ENCODE assay signal across 1 cellular context in the genomic region with DNA sequence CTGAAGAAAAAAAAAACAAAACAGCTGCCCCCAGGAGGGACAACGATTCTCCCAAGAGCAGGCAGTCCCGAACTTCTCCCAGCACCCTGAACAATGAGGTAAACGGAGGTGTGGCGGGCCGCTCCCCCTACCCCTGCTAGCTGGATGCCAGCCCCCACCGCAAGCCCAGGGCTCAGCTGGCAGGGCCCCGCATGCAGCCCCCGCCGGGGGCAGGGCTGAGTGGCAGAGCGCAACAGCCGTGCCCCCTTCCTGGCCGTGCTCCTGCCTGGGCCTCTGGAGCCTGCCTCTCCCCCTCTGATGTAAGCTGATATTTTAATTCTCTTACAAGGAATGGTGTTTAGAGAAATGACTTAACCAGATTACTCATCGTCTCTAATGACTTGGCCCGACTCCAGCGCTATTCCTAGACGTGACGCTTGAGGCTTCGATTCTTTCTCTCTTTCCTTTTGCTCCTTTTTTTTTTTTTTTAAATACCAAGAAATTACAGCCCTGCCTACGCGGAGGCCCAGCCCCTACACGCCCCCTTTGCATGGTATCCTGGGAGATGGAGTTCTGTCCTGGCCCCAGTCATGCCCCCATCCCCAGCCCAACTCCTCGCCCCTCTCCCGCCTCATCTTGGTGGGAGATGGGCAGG.
TF ChIP-seq lines count a peak whose summit lies in the region.

No MANE protein-coding gene starts in this region.

TF ChIP-seq in K562, 482 proteins besides CTCF, POLR2A, EP300 and RAD21 (continued from another document and continues in another):
- TF ChIP-seq, protein P1, sequence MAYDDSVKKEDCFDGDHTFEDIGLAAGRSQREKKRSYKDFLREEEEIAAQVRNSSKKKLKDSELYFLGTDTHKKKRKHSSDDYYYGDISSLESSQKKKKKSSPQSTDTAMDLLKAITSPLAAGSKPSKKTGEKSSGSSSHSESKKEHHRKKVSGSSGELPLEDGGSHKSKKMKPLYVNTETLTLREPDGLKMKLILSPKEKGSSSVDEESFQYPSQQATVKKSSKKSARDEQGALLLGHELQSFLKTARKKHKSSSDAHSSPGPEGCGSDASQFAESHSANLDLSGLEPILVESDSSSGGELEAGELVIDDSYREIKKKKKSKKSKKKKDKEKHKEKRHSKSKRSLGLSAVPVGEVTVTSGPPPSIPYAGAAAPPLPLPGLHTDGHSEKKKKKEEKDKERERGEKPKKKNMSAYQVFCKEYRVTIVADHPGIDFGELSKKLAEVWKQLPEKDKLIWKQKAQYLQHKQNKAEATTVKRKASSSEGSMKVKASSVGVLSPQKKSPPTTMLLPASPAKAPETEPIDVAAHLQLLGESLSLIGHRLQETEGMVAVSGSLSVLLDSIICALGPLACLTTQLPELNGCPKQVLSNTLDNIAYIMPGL (CRISPR knock-in tag; IDR thresholded peaks at IDR 0.05) = no peak
- TF ChIP-seq SRF (CRISPR knock-in tag; IDR thresholded peaks at IDR 0.05) (no peak), ZNF41 (CRISPR knock-in tag; conservative IDR thresholded peaks at IDR 0.05) (no peak), ZBTB17 (CRISPR knock-in tag; IDR thresholded peaks at IDR 0.05) (no peak), CCAR2 (IDR thresholded peaks at IDR 0.05; ENCODE audit: low read depth, low read length) (no peak), KLF1 (tag; IDR thresholded peaks at IDR 0.05) (no peak), NFATC3 (IDR thresholded peaks at IDR 0.05) (no peak), RBM39 (optimal IDR thresholded peaks at IDR 0.05; ENCODE audit: low read depth, low read length) (no peak), GABPA (tag; conservative IDR thresholded peaks at IDR 0.05; ENCODE audit: low read depth) (0 out of 2 replicates have a peak, but pooled peaks have one; percentile 17), ZNF12 (CRISPR knock-in tag; IDR thresholded peaks at IDR 0.05) (no peak), ZFX (CRISPR knock-in tag; IDR thresholded peaks at IDR 0.05) (peak; percentile 86), ZNF57 (CRISPR knock-in tag; IDR thresholded peaks at IDR 0.05) (no peak), KDM5B (IDR thresholded peaks at IDR 0.05; ENCODE audit: insufficient replicate concordance, low read depth, low read length) (no peak), SREBF1 (IDR thresholded peaks at IDR 0.05; ENCODE audit: borderline replicate concordance, low read depth, low read length) (no peak), NFRKB (IDR thresholded peaks at IDR 0.05; ENCODE audit: low read depth) (no peak), TAL1 (IDR thresholded peaks at IDR 0.05) (no peak), C11orf30 (IDR thresholded peaks at IDR 0.05; ENCODE audit: low read depth) (no peak), POLR2H (tag; IDR thresholded peaks at IDR 0.05; ENCODE audit: low read depth) (no peak), TAF7 (tag; IDR thresholded peaks at IDR 0.05) (no peak), EHMT2 (IDR thresholded peaks at IDR 0.05) (no peak), ZNF24 (IDR thresholded peaks at IDR 0.05) (no peak), RBM25 (IDR thresholded peaks at IDR 0.05; ENCODE audit: low read depth, low read length, severe bottlenecking) (no peak), FOXA3 (CRISPR knock-in tag; conservative IDR thresholded peaks at IDR 0.05 in 1 of 2, IDR thresholded peaks at IDR 0.05 in 1 of 2) (no peak), SP1 (CRISPR knock-in tag; IDR thresholded peaks at IDR 0.05) (peak; percentile 85), MAZ (CRISPR knock-in tag; conservative IDR thresholded peaks at IDR 0.05 in 1 of 2, IDR thresholded peaks at IDR 0.05 in 1 of 2) (no peak; a peak in 1 of 4 replicates), CREM (IDR thresholded peaks at IDR 0.05; ENCODE audit: low read depth) (peak; percentile 87), BHLHE40 (IDR thresholded peaks at IDR 0.05; ENCODE audit: low read length) (0 out of 2 replicates have a peak, but pooled peaks have one; percentile 30), FOXK2 (conservative IDR thresholded peaks at IDR 0.05 in 1 of 2, IDR thresholded peaks at IDR 0.05 in 1 of 2; ENCODE audit: low read depth in 2 of 2) (peak; percentile 26 to 62; a peak in 2 of 4 replicates), GTF2A2 (tag; IDR thresholded peaks at IDR 0.05) (no peak), ATF1 (CRISPR knock-in tag; IDR thresholded peaks at IDR 0.05) (no peak), ATF1 (tag; IDR thresholded peaks at IDR 0.05) (peak; percentile 87), RB1 (IDR thresholded peaks at IDR 0.05; ENCODE audit: low read depth) (no peak), CBFB (CRISPR knock-in tag; IDR thresholded peaks at IDR 0.05) (no peak), ETS2 (tag; IDR thresholded peaks at IDR 0.05; ENCODE audit: borderline replicate concordance, poor library complexity, severe bottlenecking) (no peak), TCF7 (IDR thresholded peaks at IDR 0.05; ENCODE audit: borderline replicate concordance) (no peak), ARID1B (IDR thresholded peaks at IDR 0.05) (peak; percentile 66), SMARCA4 (IDR thresholded peaks at IDR 0.05) (peak; percentile 79), KLF16 (IDR thresholded peaks at IDR 0.05) (no peak), CXXC5 (CRISPR knock-in tag; IDR thresholded peaks at IDR 0.05) (peak; percentile 54), ZNF253 (CRISPR knock-in tag; conservative IDR thresholded peaks at IDR 0.05) (no peak)
- TF ChIP-seq, protein P2, sequence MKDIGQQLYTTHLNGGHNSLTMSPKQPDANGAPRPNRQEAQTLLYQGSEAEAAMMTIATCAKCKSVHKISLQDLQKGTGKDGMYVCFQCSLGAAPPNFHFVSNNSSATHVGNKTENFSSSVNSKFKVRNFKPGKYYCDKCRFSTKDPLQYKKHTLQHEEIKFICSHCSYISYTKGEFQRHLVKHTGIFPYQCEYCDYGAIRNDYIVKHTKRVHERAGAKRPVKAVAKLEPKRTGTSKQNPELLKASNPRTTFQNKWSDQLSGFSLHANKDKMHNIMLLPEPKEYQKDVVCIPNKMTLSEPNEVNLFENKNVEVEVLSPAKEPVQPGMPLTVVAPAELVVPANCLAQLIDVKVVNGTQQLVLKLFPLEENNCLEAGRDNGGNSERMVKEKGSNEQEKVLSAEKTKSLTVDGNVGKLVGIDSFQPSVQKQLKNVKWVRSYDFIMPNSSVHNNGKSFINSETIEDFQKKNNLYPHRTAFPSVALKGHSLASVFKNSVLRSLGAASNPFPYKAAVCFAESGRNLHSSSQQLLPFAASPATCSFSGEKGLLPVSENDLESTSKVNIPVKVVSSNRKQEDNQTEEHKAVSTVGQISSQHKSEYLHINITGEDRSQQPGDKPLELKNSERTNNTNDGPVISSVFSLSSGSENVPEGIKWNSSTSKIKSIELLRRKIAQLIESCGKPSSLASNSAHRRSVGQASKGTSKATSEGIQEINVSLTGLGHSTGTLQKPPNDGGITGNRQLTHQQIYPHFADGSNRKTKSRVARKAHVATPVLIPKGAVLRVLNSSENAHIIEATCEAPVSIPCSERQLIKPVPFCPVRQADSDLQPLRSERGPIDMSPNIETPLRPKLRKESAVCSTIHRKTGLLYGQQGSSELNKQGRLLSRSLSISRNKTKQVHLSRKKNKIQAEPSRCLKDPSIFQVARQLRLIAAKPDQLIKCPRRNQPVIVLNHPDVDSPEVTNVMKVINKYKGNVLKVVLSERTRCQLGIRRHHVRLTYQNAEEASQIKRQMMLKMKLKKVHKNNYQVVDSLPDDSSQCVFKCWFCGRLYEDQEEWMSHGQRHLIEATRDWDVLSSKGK (CRISPR knock-in tag; IDR thresholded peaks at IDR 0.05) = no peak
- TF ChIP-seq, protein P3, sequence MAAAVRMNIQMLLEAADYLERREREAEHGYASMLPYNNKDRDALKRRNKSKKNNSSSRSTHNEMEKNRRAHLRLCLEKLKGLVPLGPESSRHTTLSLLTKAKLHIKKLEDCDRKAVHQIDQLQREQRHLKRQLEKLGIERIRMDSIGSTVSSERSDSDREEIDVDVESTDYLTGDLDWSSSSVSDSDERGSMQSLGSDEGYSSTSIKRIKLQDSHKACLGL (CRISPR knock-in tag; IDR thresholded peaks at IDR 0.05; ENCODE audit: borderline replicate concordance, poor library complexity, severe bottlenecking) = no peak
- TF ChIP-seq, protein P4, sequence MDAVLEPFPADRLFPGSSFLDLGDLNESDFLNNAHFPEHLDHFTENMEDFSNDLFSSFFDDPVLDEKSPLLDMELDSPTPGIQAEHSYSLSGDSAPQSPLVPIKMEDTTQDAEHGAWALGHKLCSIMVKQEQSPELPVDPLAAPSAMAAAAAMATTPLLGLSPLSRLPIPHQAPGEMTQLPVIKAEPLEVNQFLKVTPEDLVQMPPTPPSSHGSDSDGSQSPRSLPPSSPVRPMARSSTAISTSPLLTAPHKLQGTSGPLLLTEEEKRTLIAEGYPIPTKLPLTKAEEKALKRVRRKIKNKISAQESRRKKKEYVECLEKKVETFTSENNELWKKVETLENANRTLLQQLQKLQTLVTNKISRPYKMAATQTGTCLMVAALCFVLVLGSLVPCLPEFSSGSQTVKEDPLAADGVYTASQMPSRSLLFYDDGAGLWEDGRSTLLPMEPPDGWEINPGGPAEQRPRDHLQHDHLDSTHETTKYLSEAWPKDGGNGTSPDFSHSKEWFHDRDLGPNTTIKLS (IDR thresholded peaks at IDR 0.05; ENCODE audit: borderline replicate concordance, low read depth) = peak; percentile 25; the same call in 1 of the 2 replicates
- TF ChIP-seq, protein P5, sequence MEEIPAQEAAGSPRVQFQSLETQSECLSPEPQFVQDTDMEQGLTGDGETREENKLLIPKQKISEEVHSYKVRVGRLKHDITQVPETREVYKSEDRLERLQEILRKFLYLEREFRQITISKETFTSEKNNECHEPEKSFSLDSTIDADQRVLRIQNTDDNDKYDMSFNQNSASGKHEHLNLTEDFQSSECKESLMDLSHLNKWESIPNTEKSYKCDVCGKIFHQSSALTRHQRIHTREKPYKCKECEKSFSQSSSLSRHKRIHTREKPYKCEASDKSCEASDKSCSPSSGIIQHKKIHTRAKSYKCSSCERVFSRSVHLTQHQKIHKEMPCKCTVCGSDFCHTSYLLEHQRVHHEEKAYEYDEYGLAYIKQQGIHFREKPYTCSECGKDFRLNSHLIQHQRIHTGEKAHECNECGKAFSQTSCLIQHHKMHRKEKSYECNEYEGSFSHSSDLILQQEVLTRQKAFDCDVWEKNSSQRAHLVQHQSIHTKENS (CRISPR knock-in tag; IDR thresholded peaks at IDR 0.05) = no peak
- TF ChIP-seq, protein P6, sequence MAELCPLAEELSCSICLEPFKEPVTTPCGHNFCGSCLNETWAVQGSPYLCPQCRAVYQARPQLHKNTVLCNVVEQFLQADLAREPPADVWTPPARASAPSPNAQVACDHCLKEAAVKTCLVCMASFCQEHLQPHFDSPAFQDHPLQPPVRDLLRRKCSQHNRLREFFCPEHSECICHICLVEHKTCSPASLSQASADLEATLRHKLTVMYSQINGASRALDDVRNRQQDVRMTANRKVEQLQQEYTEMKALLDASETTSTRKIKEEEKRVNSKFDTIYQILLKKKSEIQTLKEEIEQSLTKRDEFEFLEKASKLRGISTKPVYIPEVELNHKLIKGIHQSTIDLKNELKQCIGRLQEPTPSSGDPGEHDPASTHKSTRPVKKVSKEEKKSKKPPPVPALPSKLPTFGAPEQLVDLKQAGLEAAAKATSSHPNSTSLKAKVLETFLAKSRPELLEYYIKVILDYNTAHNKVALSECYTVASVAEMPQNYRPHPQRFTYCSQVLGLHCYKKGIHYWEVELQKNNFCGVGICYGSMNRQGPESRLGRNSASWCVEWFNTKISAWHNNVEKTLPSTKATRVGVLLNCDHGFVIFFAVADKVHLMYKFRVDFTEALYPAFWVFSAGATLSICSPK (IDR thresholded peaks at IDR 0.05; ENCODE audit: borderline replicate concordance) = no peak
- TF ChIP-seq, protein P7, sequence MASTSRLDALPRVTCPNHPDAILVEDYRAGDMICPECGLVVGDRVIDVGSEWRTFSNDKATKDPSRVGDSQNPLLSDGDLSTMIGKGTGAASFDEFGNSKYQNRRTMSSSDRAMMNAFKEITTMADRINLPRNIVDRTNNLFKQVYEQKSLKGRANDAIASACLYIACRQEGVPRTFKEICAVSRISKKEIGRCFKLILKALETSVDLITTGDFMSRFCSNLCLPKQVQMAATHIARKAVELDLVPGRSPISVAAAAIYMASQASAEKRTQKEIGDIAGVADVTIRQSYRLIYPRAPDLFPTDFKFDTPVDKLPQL (IDR thresholded peaks at IDR 0.05; ENCODE audit: extremely low read depth, insufficient read length) = no peak
- TF ChIP-seq, protein P8, sequence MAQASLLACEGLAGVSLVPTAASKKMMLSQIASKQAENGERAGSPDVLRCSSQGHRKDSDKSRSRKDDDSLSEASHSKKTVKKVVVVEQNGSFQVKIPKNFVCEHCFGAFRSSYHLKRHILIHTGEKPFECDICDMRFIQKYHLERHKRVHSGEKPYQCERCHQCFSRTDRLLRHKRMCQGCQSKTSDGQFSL (CRISPR knock-in tag; IDR thresholded peaks at IDR 0.05) = no peak
- TF ChIP-seq, protein P8 (tag; IDR thresholded peaks at IDR 0.05) = no peak
- TF ChIP-seq, protein P9, sequence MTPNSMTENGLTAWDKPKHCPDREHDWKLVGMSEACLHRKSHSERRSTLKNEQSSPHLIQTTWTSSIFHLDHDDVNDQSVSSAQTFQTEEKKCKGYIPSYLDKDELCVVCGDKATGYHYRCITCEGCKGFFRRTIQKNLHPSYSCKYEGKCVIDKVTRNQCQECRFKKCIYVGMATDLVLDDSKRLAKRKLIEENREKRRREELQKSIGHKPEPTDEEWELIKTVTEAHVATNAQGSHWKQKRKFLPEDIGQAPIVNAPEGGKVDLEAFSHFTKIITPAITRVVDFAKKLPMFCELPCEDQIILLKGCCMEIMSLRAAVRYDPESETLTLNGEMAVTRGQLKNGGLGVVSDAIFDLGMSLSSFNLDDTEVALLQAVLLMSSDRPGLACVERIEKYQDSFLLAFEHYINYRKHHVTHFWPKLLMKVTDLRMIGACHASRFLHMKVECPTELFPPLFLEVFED (CRISPR knock-in tag; conservative IDR thresholded peaks at IDR 0.05) = no peak
- TF ChIP-seq, protein P10, sequence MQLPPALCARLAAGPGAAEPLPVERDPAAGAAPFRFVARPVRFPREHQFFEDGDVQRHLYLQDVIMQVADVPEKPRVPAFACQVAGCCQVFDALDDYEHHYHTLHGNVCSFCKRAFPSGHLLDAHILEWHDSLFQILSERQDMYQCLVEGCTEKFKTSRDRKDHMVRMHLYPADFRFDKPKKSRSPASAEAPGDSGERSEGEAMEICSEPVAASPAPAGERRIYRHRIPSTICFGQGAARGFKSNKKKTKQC (CRISPR knock-in tag; IDR thresholded peaks at IDR 0.05) = no peak
- TF ChIP-seq, protein P11, sequence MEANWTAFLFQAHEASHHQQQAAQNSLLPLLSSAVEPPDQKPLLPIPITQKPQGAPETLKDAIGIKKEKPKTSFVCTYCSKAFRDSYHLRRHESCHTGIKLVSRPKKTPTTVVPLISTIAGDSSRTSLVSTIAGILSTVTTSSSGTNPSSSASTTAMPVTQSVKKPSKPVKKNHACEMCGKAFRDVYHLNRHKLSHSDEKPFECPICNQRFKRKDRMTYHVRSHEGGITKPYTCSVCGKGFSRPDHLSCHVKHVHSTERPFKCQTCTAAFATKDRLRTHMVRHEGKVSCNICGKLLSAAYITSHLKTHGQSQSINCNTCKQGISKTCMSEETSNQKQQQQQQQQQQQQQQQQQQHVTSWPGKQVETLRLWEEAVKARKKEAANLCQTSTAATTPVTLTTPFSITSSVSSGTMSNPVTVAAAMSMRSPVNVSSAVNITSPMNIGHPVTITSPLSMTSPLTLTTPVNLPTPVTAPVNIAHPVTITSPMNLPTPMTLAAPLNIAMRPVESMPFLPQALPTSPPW (CRISPR knock-in tag; IDR thresholded peaks at IDR 0.05) = peak; percentile 74
